ENCODE assay signal across 2 cellular contexts in genomic region chr3:78511840-78512239, GRCh38.
A peak's percentile ranks its signal among the peaks of the same experiment; 100 is the strongest.
TF ChIP-seq lines count a peak whose summit lies in the region.

No MANE protein-coding gene starts in this region.

TF ChIP-seq in HepG2, 621 proteins besides CTCF, POLR2A, EP300 and RAD21 (continued from another document):
- TF ChIP-seq CSRNP1 (CRISPR knock-in tag; IDR thresholded peaks at IDR 0.05) (no peak), HMGXB4 (CRISPR knock-in tag; IDR thresholded peaks at IDR 0.05; ENCODE audit: borderline replicate concordance in 1 of 2, low read depth in 1 of 2) (no peak), ZNF17 (CRISPR knock-in tag; IDR thresholded peaks at IDR 0.05) (no peak), NFE2L2 (IDR thresholded peaks at IDR 0.05; ENCODE audit: low read length) (peak; percentile 69; the same call in 1 of the 2 replicates), JDP2 (CRISPR knock-in tag; IDR thresholded peaks at IDR 0.05; ENCODE audit: borderline replicate concordance) (no peak), MAFK (conservative IDR thresholded peaks at IDR 0.05 in 1 of 2, IDR thresholded peaks at IDR 0.05 in 1 of 2; ENCODE audit: low read length in 2 of 2) (peak in 1 of 2 experiments; percentile 10; a peak in 1 of 4 replicates), ZNF12 (CRISPR knock-in tag; IDR thresholded peaks at IDR 0.05) (no peak), RFXANK (CRISPR knock-in tag; IDR thresholded peaks at IDR 0.05) (no peak)

TF ChIP-seq in GM23338, 12 proteins besides CTCF, POLR2A, EP300 and RAD21:
- TF ChIP-seq STAT1 (IDR thresholded peaks at IDR 0.05; ENCODE audit: unreplicated experiment) (no peak), CREB1 (CRISPR knock-in tag; IDR thresholded peaks at IDR 0.05; ENCODE audit: low read depth) (no peak), POLR2AphosphoS5 (IDR thresholded peaks at IDR 0.05; ENCODE audit: low read depth) (no peak), ZNF462 (CRISPR knock-in tag; IDR thresholded peaks at IDR 0.05) (no peak), ZNF331 (CRISPR knock-in tag; IDR thresholded peaks at IDR 0.05; ENCODE audit: low read depth) (no peak)
